In the genomic region with DNA sequence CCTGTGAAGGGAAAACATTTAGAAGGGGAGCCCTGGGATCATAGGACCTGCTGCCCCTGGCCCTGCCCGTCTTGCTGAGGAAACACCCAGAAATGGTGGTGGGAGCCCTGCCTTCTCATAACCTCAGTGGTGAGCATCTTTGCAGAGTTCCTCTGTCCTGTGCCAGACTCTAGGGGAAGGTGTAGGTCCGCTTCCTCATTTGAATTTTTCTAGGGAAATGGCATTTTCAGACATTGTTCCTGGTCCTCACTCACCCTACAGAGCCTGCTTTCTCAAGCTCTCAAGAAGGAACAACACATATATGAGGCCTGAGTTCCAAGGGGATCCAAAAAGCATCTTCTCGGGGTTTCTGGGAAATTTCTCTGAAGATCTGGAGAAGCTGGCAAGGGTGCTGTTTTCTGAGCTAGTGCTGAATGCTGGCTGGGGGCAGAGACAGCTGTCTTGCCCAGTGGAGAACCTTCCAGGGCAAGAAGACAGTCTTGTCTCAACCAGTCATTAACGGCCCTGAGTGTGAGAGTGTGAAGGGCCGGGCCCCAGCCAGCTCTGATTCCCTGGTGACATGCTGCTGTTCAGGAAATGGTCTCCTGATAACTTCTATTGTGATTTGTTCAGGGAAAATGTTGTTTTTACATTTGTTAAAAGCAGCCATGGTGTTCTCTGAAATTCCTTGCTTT, we compare ENCODE assay signal across 14 cellular contexts. TPM values are rescaled to one million over a fixed set of nuclear protein-coding genes. Genes with fewer than 3 reads are reported as not detected.
A peak's percentile ranks its signal among the peaks of the same experiment; 100 is the strongest.
DNase-seq lines count a peak whose midpoint lies in the region; ATAC-seq and TF ChIP-seq lines count a peak whose summit lies in the region.
"Had no signal": no experiment of that assay in that cellular context is flagged by ENCODE, and none has a peak within 500 bp of the region (broad histone marks: within the 10 kb centered on the region; RNA-seq: fewer than 3 reads in every experiment).

No MANE protein-coding gene starts in this region.

- H3F3A ChIP-seq in neural progenitor cell (ENCODE audit: low read depth): no peaks in the 10 kb centered on the region

- peaks cover under 1% of the 10 kb centered on the region; the same call in 1 of the 2 replicates for H3K36me3 Mint-ChIP-seq in WTC11
- no peaks in the 10 kb centered on the region for H3K36me3 Mint-ChIP-seq in neural progenitor cell
- H3K36me3 Mint-ChIP-seq: brain; naive thymus-derived CD4-positive, alpha-beta T cell had no signal

- H3K4me1 ChIP-seq in skeletal muscle tissue (ENCODE audit: control insufficient read depth in 3 of 3, insufficient read depth in 3 of 3, low read length in 3 of 3) (peaks cover 58 to 60% (median 59%) of the 10 kb centered on the region in 3 donors), neural progenitor cell (peaks cover 1% of the 10 kb centered on the region)

- POLR2A ChIA-PET in WTC11 (lab: Charles Lee): no interaction called here

- H3K9me3 ChIP-seq in skeletal muscle tissue (ENCODE audit: control insufficient read depth in 3 of 3, low read length in 3 of 3) (no peaks in the 10 kb centered on the region), neural progenitor cell (ENCODE audit: low read depth) (no peaks in the 10 kb centered on the region)

- peaks cover 9% of the 10 kb centered on the region for H4K20me1 ChIP-seq in neural progenitor cell (ENCODE audit: low read depth)

- intact Hi-C loops in left ventricle myocardium superior (cut with micrococcal nuclease): no loop called here

- H3K36me3 ChIP-seq in H7 (replicated peaks; ENCODE audit: control insufficient read depth, insufficient read depth, low read length) (no peaks in the 10 kb centered on the region), skeletal muscle tissue (ENCODE audit: control insufficient read depth in 3 of 3, insufficient read depth in 3 of 3, low read length in 3 of 3) (no peaks in the 10 kb centered on the region), neural progenitor cell (no peaks in the 10 kb centered on the region)

- H3K4me2 ChIP-seq in neural progenitor cell: no peak overlapping the region

- H3K9ac ChIP-seq in skeletal muscle tissue (ENCODE audit: low read depth in 1 of 3, low read length in 3 of 3) (peak overlapping the region in 1 of 3 donors; percentile 40), neural progenitor cell (no peak overlapping the region)

- H3K27ac ChIP-seq in skeletal muscle tissue (ENCODE audit: low read depth, low read length) (peak overlapping the region; percentile 86), neural progenitor cell (no peak overlapping the region)

- DNase-seq in H7 (peak; percentile 32), WTC11 (ENCODE audit: low spot score) (peak; percentile 19), left ventricle myocardium superior (peak; percentile 56), neural progenitor cell (ENCODE audit: low spot score) (no peak), NK-92 (lab: John Stamatoyannopoulos, UW; ENCODE audit: unreplicated experiment) (no peak)
- DNase-seq in stimulated activated CD4-positive, alpha-beta T cell treated with anti-CD3 and anti-CD28 coated beads, Interleukin-1b, Interleukin-23, amount 100 ng/mL, for 48 hours: no peak
- DNase-seq: activated B cell treated with CpG ODN at 0.5 μM for 24 hours; activated T-cell treated with anti-CD3 and anti-CD28 coated beads, Interleukin-2, amount 50 U/mL, for 72 hours; CD4-positive, alpha-beta T cell; naive thymus-derived CD4-positive, alpha-beta T cell; stimulated activated CD4-positive, alpha-beta T cell treated with anti-CD3 and anti-CD28 coated beads, Interleukin-15, amount 100 ng/mL, for 24 hours had no signal

- H3K4me1 Mint-ChIP-seq in WTC11 (peaks cover 49% of the 10 kb centered on the region), neural progenitor cell (peaks cover 21% of the 10 kb centered on the region)
- H3K4me1 Mint-ChIP-seq: activated B cell treated with CpG ODN at 0.5 μM for 24 hours had no signal

- H3K27me3 Mint-ChIP-seq in WTC11 (ENCODE audit: low read depth) (peaks cover 18% of the 10 kb centered on the region), neural progenitor cell (ENCODE audit: insufficient read depth, low read depth) (peaks cover 10% of the 10 kb centered on the region)

- no peak overlapping the region for H3K27ac Mint-ChIP-seq in WTC11
- no peak overlapping the region for H3K27ac Mint-ChIP-seq in neural progenitor cell
- H3K27ac Mint-ChIP-seq: activated B cell treated with CpG ODN at 0.5 μM for 24 hours; activated T-cell treated with anti-CD3 and anti-CD28 coated beads, Interleukin-2, amount 50 U/mL, for 72 hours; CD4-positive, alpha-beta T cell; naive thymus-derived CD4-positive, alpha-beta T cell had no signal

- H3K9me3 Mint-ChIP-seq in WTC11 (peaks cover under 1% of the 10 kb centered on the region; the same call in 1 of the 2 replicates), neural progenitor cell (no peaks in the 10 kb centered on the region)
- H3K9me3 Mint-ChIP-seq: activated B cell treated with CpG ODN at 0.5 μM for 24 hours; activated T-cell treated with anti-CD3 and anti-CD28 coated beads, Interleukin-2, amount 50 U/mL, for 72 hours; brain; CD4-positive, alpha-beta T cell had no signal

- CTCF ChIA-PET in WTC11 (lab: Charles Lee): no interaction called here

- H2AFZ ChIP-seq in neural progenitor cell (replicated peaks): no peak overlapping the region

- ATAC-seq in WTC11 (peak; percentile 65), left ventricle myocardium superior (peak; percentile 4), HG03045 (IDR thresholded peaks at IDR 0.05; ENCODE audit: unreplicated experiment) (no peak)
- ATAC-seq: naive thymus-derived CD4-positive, alpha-beta T cell had no signal

- H3K79me2 ChIP-seq in neural progenitor cell (ENCODE audit: low read depth): no peaks in the 10 kb centered on the region

- TF ChIP-seq CTCF in WTC11 (IDR thresholded peaks at IDR 0.05) (no peak), neural progenitor cell (IDR thresholded peaks at IDR 0.05) (no peak)

- H3K4me3 Mint-ChIP-seq in WTC11: no peak overlapping the region
- no peak overlapping the region for H3K4me3 Mint-ChIP-seq in neural progenitor cell
- H3K4me3 Mint-ChIP-seq: activated B cell treated with CpG ODN at 0.5 μM for 24 hours; activated T-cell treated with anti-CD3 and anti-CD28 coated beads, Interleukin-2, amount 50 U/mL, for 72 hours; CD4-positive, alpha-beta T cell; naive thymus-derived CD4-positive, alpha-beta T cell had no signal

- H3K27me3 ChIP-seq in H7 (ENCODE audit: control insufficient read depth, insufficient read depth, low read length): peaks cover 14% of the 10 kb centered on the region
- H3K27me3 ChIP-seq in skeletal muscle tissue (ENCODE audit: control insufficient read depth in 3 of 3, insufficient read depth in 3 of 3, low read length in 3 of 3): no peaks in the 10 kb centered on the region
- H3K27me3 ChIP-seq in neural progenitor cell: peaks cover 38% of the 10 kb centered on the region

- H3K4me3 ChIP-seq in H7 (ENCODE audit: insufficient read depth, low read depth, low read length): no peak overlapping the region
- H3K4me3 ChIP-seq in skeletal muscle tissue (ENCODE audit: low read length in 3 of 3): no peak overlapping the region
- H3K4me3 ChIP-seq in neural progenitor cell: no peak overlapping the region

TF ChIP-seq in WTC11, 78 proteins besides CTCF, POLR2A, EP300 and RAD21 (continues in another document):
- TF ChIP-seq ZNF423 (CRISPR knock-in tag; IDR thresholded peaks at IDR 0.05) (no peak), TCF7 (CRISPR knock-in tag; IDR thresholded peaks at IDR 0.05; ENCODE audit: low read depth) (no peak), ESRRA (CRISPR knock-in tag; IDR thresholded peaks at IDR 0.05; ENCODE audit: borderline replicate concordance) (no peak), ATF1 (CRISPR knock-in tag; IDR thresholded peaks at IDR 0.05) (no peak), GABPB1 (CRISPR knock-in tag; IDR thresholded peaks at IDR 0.05) (no peak), NFATC4 (CRISPR knock-in tag; IDR thresholded peaks at IDR 0.05) (no peak), PRDM15 (CRISPR knock-in tag; IDR thresholded peaks at IDR 0.05) (no peak), ZNF317 (CRISPR knock-in tag; IDR thresholded peaks at IDR 0.05; ENCODE audit: borderline replicate concordance, low read depth) (no peak), PRRX2 (CRISPR knock-in tag; IDR thresholded peaks at IDR 0.05) (no peak)

RNA-seq across cellular contexts. Expression of gene ITGA9, which starts 5.6 kb away (rescaled TPM):
- total RNA-seq in H7 (2014; rRNA removed; shearing (Covaris generic)): 4.3 and 8.3 TPM in 2 replicates
- total RNA-seq in WTC11 (2021) (3.6 to 6.3 TPM (median 3.8 TPM) in 3 replicates), left ventricle myocardium superior (44.2 TPM), skeletal muscle tissue (48.0 TPM), neural progenitor cell (ENCODE audit: low replicate concordance) (0.65 and 0.74 TPM in 2 replicates)
- total RNA-seq: activated B cell treated with CpG ODN at 0.5 μM for 24 hours; CD4-positive, alpha-beta T cell had no signal

Comparison
In these comparisons a context has a peak if more than half of its experiments do, and no peak if none do; other contexts are left out.
1. DNase-seq: peak in H7 (single experiment), WTC11 (single experiment) and left ventricle myocardium superior (single experiment); none in stimulated activated CD4-positive, alpha-beta T cell treated with anti-CD3 and anti-CD28 coated beads, Interleukin-1b, Interleukin-23, amount 100 ng/mL, for 48 hours (single experiment), neural progenitor cell (single experiment) and NK-92 (single experiment).